In genomic region chr9:127519301-127520166, GRCh38 we compare ENCODE assay signal across 8 cellular contexts.
DNase-seq lines count a peak whose midpoint lies in the region; ATAC-seq and TF ChIP-seq lines count a peak whose summit lies in the region.

No MANE protein-coding gene starts in this region.

- TF ChIP-seq POLR2A in lower leg skin (IDR thresholded peaks at IDR 0.05), result no peak

- H3K9me3 ChIP-seq in endodermal cell (ENCODE audit: control insufficient read depth, low read length), result peaks cover 20% of the 10 kb centered on the region

- H3K4me3 Mint-ChIP-seq in endodermal cell (no peak overlapping the region), osteocyte (ENCODE audit: unreplicated experiment) (peak overlapping the region; percentile 55)

- no peaks in the 10 kb centered on the region for H3K4me1 ChIP-seq in endodermal cell (ENCODE audit: control insufficient read depth, insufficient read depth, low read length)

- no peaks in the 10 kb centered on the region for H3K27me3 ChIP-seq in endodermal cell (ENCODE audit: control insufficient read depth, insufficient read depth, low read length, poor library complexity, severe bottlenecking)

- no peak for ATAC-seq in GM21423 (IDR thresholded peaks at IDR 0.05; ENCODE audit: unreplicated experiment)

- H3K27me3 Mint-ChIP-seq in endodermal cell (ENCODE audit: insufficient read depth), result no peaks in the 10 kb centered on the region
- no peaks in the 10 kb centered on the region for H3K27me3 Mint-ChIP-seq in osteocyte (ENCODE audit: unreplicated experiment)

- WGBS in endodermal cell (ENCODE audit: insufficient coverage in 1 of 2, insufficient read length in 1 of 2), 2 experiments, result 91 to 93% methylated on average over 9 to 22 of the region's 22 CpGs
- 68 to 83% methylated on average over 20 to 22 of the region's 22 CpGs for WGBS in lower leg skin, 2 donors

- no peak overlapping the region for H3K9ac ChIP-seq in endodermal cell (ENCODE audit: extremely low read depth, low read length, poor library complexity, severe bottlenecking)

- TF ChIP-seq CTCF in HFF-Myc (IDR thresholded peaks at IDR 0.05; ENCODE audit: low read depth, low read length, missing control alignments) (no peak), endodermal cell (conservative IDR thresholded peaks at IDR 0.05) (no peak), osteocyte (IDR thresholded peaks at IDR 0.05) (no peak), lower leg skin (IDR thresholded peaks at IDR 0.05) (no peak)

- H3K36me3 ChIP-seq in endodermal cell (ENCODE audit: control insufficient read depth, insufficient read depth, low read length), result peaks cover 46% of the 10 kb centered on the region

- H3K9me3 Mint-ChIP-seq in endodermal cell (peaks cover 18% of the 10 kb centered on the region), osteocyte (ENCODE audit: unreplicated experiment) (no peaks in the 10 kb centered on the region)

- H3K27ac Mint-ChIP-seq in endodermal cell, result no peak overlapping the region
- peak overlapping the region; percentile 99 for H3K27ac Mint-ChIP-seq in osteocyte (ENCODE audit: unreplicated experiment)

- DNase-seq in HFF-Myc (ENCODE audit: extremely low read depth, low read depth), result peak; percentile 94
- peak; percentile 93 for DNase-seq in SW480 (ENCODE audit: low spot score)
- DNase-seq in endodermal cell, result peak; percentile 69
- DNase-seq in osteocyte (ENCODE audit: extremely low spot score, unreplicated experiment), result peak; percentile 93
- DNase-seq in SHP77 (lab: John Stamatoyannopoulos, UW), result no peak
- no peak for DNase-seq in lower leg skin (ENCODE audit: low spot score in 2 of 2)
- no peak for DNase-seq in NCI-H774 (lab: John Stamatoyannopoulos, UW)

- no peaks in the 10 kb centered on the region for H3K4me1 Mint-ChIP-seq in endodermal cell
- peaks cover 63% of the 10 kb centered on the region for H3K4me1 Mint-ChIP-seq in osteocyte (ENCODE audit: unreplicated experiment)

- H3K4me3 ChIP-seq in HFF-Myc (replicated peaks; ENCODE audit: low read depth, low read length), result no peak overlapping the region
- no peak overlapping the region for H3K4me3 ChIP-seq in endodermal cell (ENCODE audit: low read length)
- H3K4me3 ChIP-seq in lower leg skin (ENCODE audit: low read depth, poor library complexity, severe bottlenecking), result no peak overlapping the region

- no peak overlapping the region for H3K27ac ChIP-seq in endodermal cell (ENCODE audit: low read depth, low read length)

- intact Hi-C loops in lower leg skin (cut with DNase I; ENCODE audit: low total_unique reads), result no loop called here

- H3K36me3 Mint-ChIP-seq in endodermal cell (ENCODE audit: low read depth), result peaks cover 70% of the 10 kb centered on the region
- peaks cover 40% of the 10 kb centered on the region for H3K36me3 Mint-ChIP-seq in osteocyte (ENCODE audit: unreplicated experiment)

Comparison
In these comparisons a context has a peak if more than half of its experiments do, and no peak if none do; other contexts are left out.
1. DNase-seq: peak in HFF-Myc (single experiment), SW480 (single experiment), endodermal cell (single experiment) and osteocyte (single experiment); none in SHP77 (0 of 2), lower leg skin (0 of 2) and NCI-H774 (single experiment).